Comparison of ENCODE assay signal across 15 cellular contexts in the genomic region with DNA sequence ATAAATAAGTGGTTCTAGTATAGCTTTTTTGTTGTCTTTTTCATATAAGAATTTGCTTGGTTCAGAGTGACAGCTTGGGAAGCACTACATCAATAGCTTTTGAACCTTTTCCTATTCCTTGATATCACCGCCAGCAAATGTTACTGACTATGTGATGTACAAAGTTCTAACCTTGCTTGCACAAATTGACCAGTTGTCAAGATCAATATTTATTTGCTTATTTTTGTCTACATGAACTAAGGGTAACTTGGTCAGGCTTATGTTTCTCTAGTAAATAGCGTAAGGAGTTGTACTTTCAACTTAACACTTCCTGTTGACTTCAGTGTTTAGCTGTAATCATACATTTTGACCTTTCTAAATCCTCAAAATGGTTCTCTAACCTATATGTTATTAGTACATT.
DNase-seq lines count a peak whose midpoint lies in the region; ATAC-seq and TF ChIP-seq lines count a peak whose summit lies in the region.
"Had no signal": no experiment of that assay in that cellular context is flagged by ENCODE, and none has a peak within 500 bp of the region (broad histone marks: within the 10 kb centered on the region; RNA-seq: fewer than 3 reads in every experiment).

No MANE protein-coding gene starts in this region.

- H3K79me2 ChIP-seq in H9 (ENCODE audit: insufficient read depth, low read length), result no peaks in the 10 kb centered on the region

- H4K91ac ChIP-seq in H9 (ENCODE audit: insufficient read length, low read depth, low read length), result no peak overlapping the region

- no peak overlapping the region for H3K56ac ChIP-seq in H9 (ENCODE audit: insufficient read length, low read depth, low read length)

- H2AFZ ChIP-seq in H9 (ENCODE audit: low read length), result no peak overlapping the region

- H3K23me2 ChIP-seq in H9 (ENCODE audit: insufficient read length, low read depth, low read length, poor library complexity, severe bottlenecking), result no peaks in the 10 kb centered on the region

- no peak overlapping the region for H2BK20ac ChIP-seq in H9 (ENCODE audit: low read depth, low read length, poor library complexity, severe bottlenecking)

- H2BK12ac ChIP-seq in H9 (ENCODE audit: insufficient read length, low read depth, low read length), result no peak overlapping the region

- no peaks in the 10 kb centered on the region for H3K9me3 ChIP-seq in effector memory CD4-positive, alpha-beta T cell (ENCODE audit: control insufficient read depth, low read length)
- H3K9me3 ChIP-seq in H9 (ENCODE audit: control insufficient read depth, low read depth, low read length), result no peaks in the 10 kb centered on the region
- H3K9me3 ChIP-seq: tibial artery had no signal

- no peak for DNase-seq in activated CD8-positive, alpha-beta memory T cell treated with anti-CD3 and anti-CD28 coated beads, Interleukin-2, amount 10 ng/mL, durations not matched to agents 7 days and 5 days
- DNase-seq in activated CD8-positive, alpha-beta memory T cell treated with anti-CD3 and anti-CD28 coated beads for 24 hours, result no peak
- DNase-seq in effector memory CD4-positive, alpha-beta T cell, result no peak
- DNase-seq in NCI-H1092 treated with DMSO at 0.1 percent for 48 hours (lab: John Stamatoyannopoulos, UW) (no peak), H9 (no peak)
- DNase-seq: amygdala, DMS153, NCI-H1436, NCI-H510A treated with DMSO at 0.1 percent for 48 hours, tibial artery had no signal

- peaks cover 55% of the 10 kb centered on the region for H3K4me1 Mint-ChIP-seq in activated CD8-positive, alpha-beta memory T cell treated with anti-CD3 and anti-CD28 coated beads, Interleukin-2, amount 10 ng/mL, durations not matched to agents 7 days and 5 days
- H3K4me1 Mint-ChIP-seq in IgD-negative memory B cell (peaks cover 26 to 39% (median 31%) of the 10 kb centered on the region in 3 donors), H9 (peaks cover 12 to 13% of the 10 kb centered on the region in 2 experiments)

- peak overlapping the region; percentile 88 for H3K27ac Mint-ChIP-seq in activated CD8-positive, alpha-beta memory T cell treated with anti-CD3 and anti-CD28 coated beads, Interleukin-2, amount 10 ng/mL, durations not matched to agents 7 days and 5 days
- peak overlapping the region in 2 of 3 donors; percentile 50 to 77 for H3K27ac Mint-ChIP-seq in IgD-negative memory B cell
- no peak overlapping the region for H3K27ac Mint-ChIP-seq in H9

- no peak overlapping the region for H3K9ac ChIP-seq in rectal smooth muscle tissue (ENCODE audit: low read length)
- H3K9ac ChIP-seq in H9 (ENCODE audit: extremely low read depth, insufficient read length, low read length), result no peak overlapping the region

- H4K8ac ChIP-seq in H9 (replicated peaks; ENCODE audit: insufficient read length, low read depth, low read length), result no peak overlapping the region

- no peaks in the 10 kb centered on the region for H3K27me3 ChIP-seq in effector memory CD4-positive, alpha-beta T cell (replicated peaks; ENCODE audit: control insufficient read depth, insufficient read depth, low read length, poor library complexity, severe bottlenecking)
- H3K27me3 ChIP-seq in rectal smooth muscle tissue (ENCODE audit: control insufficient read depth, insufficient read depth, low read length) (no peaks in the 10 kb centered on the region), H9 (ENCODE audit: insufficient read depth, low read length) (no peaks in the 10 kb centered on the region)
- H3K27me3 ChIP-seq: tibial artery had no signal

- no peaks in the 10 kb centered on the region for H3K79me1 ChIP-seq in H9 (ENCODE audit: insufficient read depth, low read depth, low read length, poor library complexity, severe bottlenecking)

- H3K36me3 ChIP-seq in effector memory CD4-positive, alpha-beta T cell (ENCODE audit: control insufficient read depth, insufficient read depth, low read length), result no peaks in the 10 kb centered on the region
- H3K36me3 ChIP-seq in rectal smooth muscle tissue (ENCODE audit: control insufficient read depth, insufficient read depth, low read length), result no peaks in the 10 kb centered on the region
- H3K36me3 ChIP-seq: tibial artery had no signal

- CTCF ChIA-PET in activated CD8-positive, alpha-beta memory T cell treated with anti-CD3 and anti-CD28 coated beads, Interleukin-2, amount 10 ng/mL, durations not matched to agents 7 days and 5 days (lab: Charles Lee), result interaction anchor here (1.2 to 2.1 kb wide), 2 partner anchors 152 to 393 kb away, joined by 3 to 9 read pairs; no protein-coding TSS in a partner anchor

- H2BK5ac ChIP-seq in H9 (ENCODE audit: insufficient read length, low read length), result no peak overlapping the region

- WGBS in H9 (ENCODE audit: extremely low coverage, insufficient read length, low lambda C conversion rate), result no CpG with 5 or more reads among the region's 2 CpGs

- peaks cover 9% of the 10 kb centered on the region for H3K36me3 Mint-ChIP-seq in activated CD8-positive, alpha-beta memory T cell treated with anti-CD3 and anti-CD28 coated beads, Interleukin-2, amount 10 ng/mL, durations not matched to agents 7 days and 5 days
- no peaks in the 10 kb centered on the region for H3K36me3 Mint-ChIP-seq in IgD-negative memory B cell
- H3K36me3 Mint-ChIP-seq in H9 (ENCODE audit: insufficient read depth in 1 of 3, low read depth in 3 of 3), result no peaks in the 10 kb centered on the region

- H2BK15ac ChIP-seq in H9 (ENCODE audit: low read depth, low read length), result no peak overlapping the region

- H4K5ac ChIP-seq in H9 (ENCODE audit: insufficient read length, low read depth, low read length), result no peak overlapping the region

- no peak overlapping the region for H3K4ac ChIP-seq in H9 (ENCODE audit: low read depth, low read length)

- H3K18ac ChIP-seq in H9 (ENCODE audit: insufficient read length, low read depth, low read length), result no peak overlapping the region

- TF ChIP-seq CTCF in H9 (conservative IDR thresholded peaks at IDR 0.05), result no peak

- no peaks in the 10 kb centered on the region for H3K27me3 Mint-ChIP-seq in activated CD8-positive, alpha-beta memory T cell treated with anti-CD3 and anti-CD28 coated beads, Interleukin-2, amount 10 ng/mL, durations not matched to agents 7 days and 5 days
- H3K27me3 Mint-ChIP-seq in IgD-negative memory B cell, result no peaks in the 10 kb centered on the region
- no peaks in the 10 kb centered on the region for H3K27me3 Mint-ChIP-seq in H9 (ENCODE audit: low read depth)

- H3K14ac ChIP-seq in H9 (ENCODE audit: insufficient read depth, low read length), result no peak overlapping the region

- H3T11ph ChIP-seq in H9 (ENCODE audit: low read length), result no peak overlapping the region

- no peak overlapping the region for H2BK120ac ChIP-seq in H9 (ENCODE audit: low read depth, low read length, poor library complexity, severe bottlenecking)

- peak overlapping the region; percentile 35 for H3K4me3 Mint-ChIP-seq in activated CD8-positive, alpha-beta memory T cell treated with anti-CD3 and anti-CD28 coated beads, Interleukin-2, amount 10 ng/mL, durations not matched to agents 7 days and 5 days
- H3K4me3 Mint-ChIP-seq in IgD-negative memory B cell (no peak overlapping the region), H9 (no peak overlapping the region)

- no peaks in the 10 kb centered on the region for H4K20me1 ChIP-seq in H9 (ENCODE audit: control insufficient read depth, insufficient read depth, insufficient read length)

- ATAC-seq in activated CD8-positive, alpha-beta memory T cell treated with anti-CD3 and anti-CD28 coated beads, Interleukin-2, amount 10 ng/mL, durations not matched to agents 7 days and 5 days, result no peak
- no peak for ATAC-seq in HG02885 (IDR thresholded peaks at IDR 0.05; ENCODE audit: poor library complexity, unreplicated experiment)
- ATAC-seq: Panc1 had no signal

- H3K9me3 Mint-ChIP-seq in activated CD8-positive, alpha-beta memory T cell treated with anti-CD3 and anti-CD28 coated beads, Interleukin-2, amount 10 ng/mL, durations not matched to agents 7 days and 5 days (ENCODE audit: low read depth), result no peaks in the 10 kb centered on the region
- H3K9me3 Mint-ChIP-seq in IgD-negative memory B cell (no peaks in the 10 kb centered on the region), H9 (no peaks in the 10 kb centered on the region)

- no peak overlapping the region for H2AK5ac ChIP-seq in H9 (ENCODE audit: insufficient read length, low read length)

- H3K4me1 ChIP-seq in effector memory CD4-positive, alpha-beta T cell (ENCODE audit: control insufficient read depth, insufficient read depth, low read length, poor library complexity, severe bottlenecking), result peaks cover 21% of the 10 kb centered on the region
- peaks cover 40% of the 10 kb centered on the region for H3K4me1 ChIP-seq in rectal smooth muscle tissue (ENCODE audit: control insufficient read depth, insufficient read depth, low read length)
- H3K4me1 ChIP-seq in H9 (ENCODE audit: insufficient read depth, low read length), result no peaks in the 10 kb centered on the region

- H3K27ac ChIP-seq in effector memory CD4-positive, alpha-beta T cell (ENCODE audit: insufficient read depth, low read length, poor library complexity, severe bottlenecking), result peak overlapping the region; percentile 2
- peak overlapping the region; percentile 54 for H3K27ac ChIP-seq in rectal smooth muscle tissue (ENCODE audit: low read depth, low read length)
- no peak overlapping the region for H3K27ac ChIP-seq in H9 (ENCODE audit: insufficient read length, low read depth, low read length)
- H3K27ac ChIP-seq: coronary artery had no signal

- no peak overlapping the region for H3K4me3 ChIP-seq in effector memory CD4-positive, alpha-beta T cell (ENCODE audit: insufficient read depth, low read depth, low read length, poor library complexity, severe bottlenecking)
- no peak overlapping the region for H3K4me3 ChIP-seq in rectal smooth muscle tissue (ENCODE audit: low read length)
- H3K4me3 ChIP-seq: coronary artery, tibial artery had no signal

- H3K23ac ChIP-seq in H9 (ENCODE audit: insufficient read length, low read depth, low read length), result no peak overlapping the region

- no peak overlapping the region for H3K4me2 ChIP-seq in H9 (ENCODE audit: insufficient read depth, insufficient read length, low read length)

Comparison
In these comparisons a context has a peak if more than half of its experiments do, and no peak if none do; other contexts are left out.
1. H3K27ac Mint-ChIP-seq: peak in activated CD8-positive, alpha-beta memory T cell treated with anti-CD3 and anti-CD28 coated beads, Interleukin-2, amount 10 ng/mL, durations not matched to agents 7 days and 5 days (single experiment) and IgD-negative memory B cell (2 of 3); none in H9 (0 of 3).